In the genomic region with DNA sequence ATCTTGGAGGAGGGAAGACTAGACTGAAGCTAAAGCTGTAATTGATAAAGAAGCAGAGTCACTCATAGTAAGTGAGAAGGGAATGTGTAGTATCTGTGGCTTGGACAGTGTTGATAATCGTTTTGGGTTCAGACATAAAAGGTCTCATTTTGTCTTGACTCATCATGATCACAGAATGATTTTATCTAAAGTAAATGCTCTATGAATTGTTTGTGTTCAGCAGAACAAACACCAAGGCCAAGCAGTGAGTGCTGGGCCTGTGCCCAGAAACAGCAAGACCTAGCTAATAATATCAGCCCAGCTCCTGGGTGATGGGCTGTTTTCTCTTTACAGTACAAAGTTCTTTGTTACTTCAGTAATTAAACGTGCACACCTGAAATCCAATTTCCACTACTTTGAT, we compare ENCODE assay signal across 12 cellular contexts. TPM values are rescaled to one million over a fixed set of nuclear protein-coding genes. Genes with fewer than 3 reads are reported as not detected.
DNase-seq lines count a peak whose midpoint lies in the region; ATAC-seq and TF ChIP-seq lines count a peak whose summit lies in the region.
"Had no signal": no experiment of that assay in that cellular context is flagged by ENCODE, and none has a peak within 500 bp of the region (broad histone marks: within the 10 kb centered on the region; RNA-seq: fewer than 3 reads in every experiment).

No MANE protein-coding gene starts in this region.

- TF ChIP-seq CTCF in VCaP (conservative IDR thresholded peaks at IDR 0.05) (no peak), hepatocyte (IDR thresholded peaks at IDR 0.05; ENCODE audit: poor library complexity) (no peak), upper lobe of left lung (IDR thresholded peaks at IDR 0.05) (no peak)

- no peak for ATAC-seq in upper lobe of left lung (ENCODE audit: low FRiP score in 2 of 2)
- ATAC-seq in activated T-cell treated with anti-CD3 and anti-CD28 coated beads, Interleukin-2, amount 50 U/mL, for 4 hours, result no peak
- ATAC-seq: gastroesophageal sphincter had no signal

- H3K36me3 ChIP-seq in hepatocyte (replicated peaks; ENCODE audit: insufficient read depth, low read depth) (no peaks in the 10 kb centered on the region), upper lobe of left lung (no peaks in the 10 kb centered on the region)
- H3K36me3 ChIP-seq: gastroesophageal sphincter, thoracic aorta had no signal

- DNase-seq in NCI-H1417 (lab: John Stamatoyannopoulos, UW) (peak in 2 of 3 experiments; percentile 55 to 67), NCI-H1417 treated with DMSO at 0.1 percent for 48 hours (lab: John Stamatoyannopoulos, UW) (no peak), hepatocyte (ENCODE audit: low spot score) (peak; percentile 40), upper lobe of left lung (peak in 1 of 2 donors; percentile 56), NCI-H1436 (lab: John Stamatoyannopoulos, UW) (no peak), NCI-H82 (lab: John Stamatoyannopoulos, UW) (no peak)
- DNase-seq in activated T-cell treated with anti-CD3 and anti-CD28 coated beads, Interleukin-2, amount 50 U/mL, for 4 hours, result no peak
- DNase-seq: ACHN had no signal

- H3K9me3 Mint-ChIP-seq in activated T-cell treated with anti-CD3 and anti-CD28 coated beads, Interleukin-2, amount 50 U/mL, for 4 hours, result no peaks in the 10 kb centered on the region

- no peaks in the 10 kb centered on the region for H3K9me2 ChIP-seq in hepatocyte (replicated peaks; ENCODE audit: insufficient read depth)

- H3K4me1 ChIP-seq in hepatocyte (ENCODE audit: insufficient read depth) (peaks cover 31% of the 10 kb centered on the region), upper lobe of left lung (peaks cover 19 to 34% (median 26%) of the 10 kb centered on the region in 4 donors)

- no peak for TF ChIP-seq EP300 in upper lobe of left lung (IDR thresholded peaks at IDR 0.05)

- no peak overlapping the region for H3K4me3 Mint-ChIP-seq in activated T-cell treated with anti-CD3 and anti-CD28 coated beads, Interleukin-2, amount 50 U/mL, for 4 hours

- no peaks in the 10 kb centered on the region for H4K20me1 ChIP-seq in hepatocyte (ENCODE audit: insufficient read depth, poor library complexity, severe bottlenecking)

- no peaks in the 10 kb centered on the region for H3K9me3 ChIP-seq in hepatocyte (ENCODE audit: low read depth)
- no peaks in the 10 kb centered on the region for H3K9me3 ChIP-seq in upper lobe of left lung
- H3K9me3 ChIP-seq: gastroesophageal sphincter, thoracic aorta had no signal

- no peaks in the 10 kb centered on the region for H3K4me1 Mint-ChIP-seq in activated T-cell treated with anti-CD3 and anti-CD28 coated beads, Interleukin-2, amount 50 U/mL, for 4 hours (ENCODE audit: low read depth)

- peak overlapping the region; percentile 3 for H3K4me2 ChIP-seq in hepatocyte

- TF ChIP-seq POLR2A in upper lobe of left lung (IDR thresholded peaks at IDR 0.05), result no peak

- H3K36me3 Mint-ChIP-seq in activated T-cell treated with anti-CD3 and anti-CD28 coated beads, Interleukin-2, amount 50 U/mL, for 4 hours (ENCODE audit: insufficient read depth), result no peaks in the 10 kb centered on the region

- H3K4me3 ChIP-seq in hepatocyte, result no peak overlapping the region
- H3K4me3 ChIP-seq in upper lobe of left lung, result no peak overlapping the region
- H3K4me3 ChIP-seq: gastroesophageal sphincter, thoracic aorta had no signal

- 47% methylated on average over 2 of the region's 2 CpGs for WGBS in hepatocyte (ENCODE audit: low lambda C conversion rate, missing lambda C conversion rate)
- WGBS in upper lobe of left lung, 2 donors, result 33 to 34% methylated on average over 2 of the region's 2 CpGs

- H3K79me2 ChIP-seq in hepatocyte, result no peaks in the 10 kb centered on the region

- H2AFZ ChIP-seq in hepatocyte, result no peak overlapping the region

- H3K27ac ChIP-seq in VCaP (peak overlapping the region; percentile 89), hepatocyte (peak overlapping the region; percentile 5), upper lobe of left lung (peak overlapping the region in 3 of 4 donors; percentile 29 to 56 (median 37))
- H3K27ac ChIP-seq: gastroesophageal sphincter, thoracic aorta had no signal

- no peaks in the 10 kb centered on the region for H3K27me3 ChIP-seq in hepatocyte
- H3K27me3 ChIP-seq in upper lobe of left lung, result no peaks in the 10 kb centered on the region
- H3K27me3 ChIP-seq: gastroesophageal sphincter had no signal

- H3K27me3 Mint-ChIP-seq in activated T-cell treated with anti-CD3 and anti-CD28 coated beads, Interleukin-2, amount 50 U/mL, for 4 hours (ENCODE audit: low read depth), result no peaks in the 10 kb centered on the region

RNA-seq across cellular contexts. Expression of a gene that starts 26.7 kb away (rescaled TPM):
- total RNA-seq in hepatocyte, result 16.3 and 22.6 TPM in 2 replicates
- polyA plus RNA-seq in hepatocyte, result 4.2 and 5.4 TPM in 2 replicates
- total RNA-seq in upper lobe of left lung, result 100 to 1,000 TPM in 5 of 6 donors, 10 to 100 TPM in 1; 92.9 to 157 (median 111) TPM
- total RNA-seq in activated T-cell treated with anti-CD3 and anti-CD28 coated beads, Interleukin-2, amount 50 U/mL, for 4 hours, result under 1 TPM; 0.42 to 0.87 (median 0.68) TPM
- total RNA-seq: OCI-LY7 had no signal

Comparison
In these comparisons a context has a peak if more than half of its experiments do, and no peak if none do; other contexts are left out.
1. DNase-seq: peak in NCI-H1417 (2 of 3) and hepatocyte (single experiment); none in NCI-H1417 treated with DMSO at 0.1 percent for 48 hours (single experiment), NCI-H1436 (single experiment), activated T-cell treated with anti-CD3 and anti-CD28 coated beads, Interleukin-2, amount 50 U/mL, for 4 hours (single experiment) and NCI-H82 (single experiment).
2. H3K27ac ChIP-seq: peak in every context shown above with its lines; median percentile 89 in VCaP; 37 in upper lobe of left lung; 5 in hepatocyte.